10 cellular contexts compared by ENCODE assay signal in the genomic region with DNA sequence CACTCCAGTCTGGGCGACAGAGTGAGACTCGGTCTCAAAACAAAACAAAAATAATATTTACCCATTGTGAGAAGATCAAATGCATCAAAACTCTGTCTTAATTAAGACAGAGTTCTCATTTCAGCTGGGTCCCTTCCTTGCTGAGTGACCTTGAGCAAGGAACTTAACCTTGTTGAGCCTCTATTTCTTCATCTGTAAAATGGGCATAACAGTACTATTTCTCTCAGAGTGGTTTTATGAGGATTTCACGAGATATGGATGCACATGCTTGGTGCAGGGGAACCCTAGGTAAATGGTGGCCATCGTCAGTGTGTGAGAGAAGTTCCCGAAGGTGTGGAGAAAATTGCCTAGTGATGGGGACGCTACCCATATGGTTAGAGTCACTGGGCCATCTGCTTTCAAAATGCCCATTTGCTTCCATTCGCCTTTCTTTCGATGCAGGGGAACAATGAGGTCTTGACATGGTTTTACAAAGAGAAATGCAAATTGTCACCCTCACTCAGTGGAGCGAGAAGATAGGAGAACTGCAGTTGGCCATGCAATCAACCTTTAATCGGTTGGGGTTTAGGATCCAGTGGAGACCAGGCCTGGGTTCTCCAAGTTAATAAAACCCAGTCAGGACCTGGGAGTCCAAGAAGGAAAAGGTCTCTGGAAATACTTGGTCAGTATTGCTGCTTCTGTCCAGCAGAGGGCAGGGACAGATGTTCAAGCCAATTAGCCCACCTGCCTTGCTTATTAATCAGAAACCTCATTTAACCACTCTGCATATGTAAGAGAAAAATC. TPM values are rescaled to one million over a fixed set of nuclear protein-coding genes. Genes with fewer than 3 reads are reported as not detected.
A peak's percentile ranks its signal among the peaks of the same experiment; 100 is the strongest.
DNase-seq lines count a peak whose midpoint lies in the region; ATAC-seq and TF ChIP-seq lines count a peak whose summit lies in the region.
"Had no signal": no experiment of that assay in that cellular context is flagged by ENCODE, and none has a peak within 500 bp of the region (broad histone marks: within the 10 kb centered on the region; RNA-seq: fewer than 3 reads in every experiment).

No MANE protein-coding gene starts in this region.

- TF ChIP-seq CTCF in GM10266 (IDR thresholded peaks at IDR 0.05; ENCODE audit: control insufficient read depth, insufficient read depth, low read depth, missing control alignments) (peak; percentile 43), OCI-LY1 (IDR thresholded peaks at IDR 0.05; ENCODE audit: low read length) (peak; percentile 78), esophagus muscularis mucosa (IDR thresholded peaks at IDR 0.05) (peak; percentile 29 to 47 (median 42)), progenitor cell of endocrine pancreas (IDR thresholded peaks at IDR 0.05; ENCODE audit: unreplicated experiment) (peak; percentile 57)

- no peak for TF ChIP-seq POLR2A in esophagus muscularis mucosa (IDR thresholded peaks at IDR 0.05; ENCODE audit: low read depth)

- H3K4me3 ChIP-seq in OCI-LY1 (ENCODE audit: low read depth, low read length, poor library complexity, severe bottlenecking) = no peak overlapping the region
- H3K4me3 ChIP-seq in esophagus muscularis mucosa = no peak overlapping the region

- CTCF ChIA-PET in activated naive CD4-positive, alpha-beta T cell treated with anti-CD3 and anti-CD28 coated beads, Interleukin-2, amount 10 ng/mL, durations not matched to agents 7 days and 5 days (lab: Charles Lee) = interaction anchor here (0.7 to 1.1 kb wide), 2 partner anchors 37 to 201 kb away, joined by 3 read pairs; no protein-coding TSS in a partner anchor

- peaks cover 15% of the 10 kb centered on the region for H3K4me1 ChIP-seq in OCI-LY1 (ENCODE audit: insufficient read depth, low read length, severe bottlenecking)
- H3K4me1 ChIP-seq in esophagus muscularis mucosa = peaks cover 0 to 3% (median 0%) of the 10 kb centered on the region in 4 donors

- peaks cover 11% of the 10 kb centered on the region for H3K4me1 Mint-ChIP-seq in progenitor cell of endocrine pancreas (ENCODE audit: low read depth)
- no peaks in the 10 kb centered on the region for H3K4me1 Mint-ChIP-seq in activated naive CD4-positive, alpha-beta T cell treated with anti-CD3 and anti-CD28 coated beads, Interleukin-2, amount 10 ng/mL, durations not matched to agents 7 days and 5 days

- H3K9ac ChIP-seq in OCI-LY1 (ENCODE audit: low read length) = no peak overlapping the region

- TF ChIP-seq EP300 in esophagus muscularis mucosa (IDR thresholded peaks at IDR 0.05) = no peak

- no peaks in the 10 kb centered on the region; the same call in 1 of the 2 replicates for H3F3A ChIP-seq in OCI-LY1 (ENCODE audit: insufficient read depth, low read length)

- peak overlapping the region; percentile 23; the same call in 1 of the 2 replicates for H3K4me2 ChIP-seq in OCI-LY1 (ENCODE audit: low read length)

- 96% methylated on average over 10 of the region's 10 CpGs for WGBS in esophagus muscularis mucosa

- H3K27ac Mint-ChIP-seq in progenitor cell of endocrine pancreas = no peak overlapping the region
- H3K27ac Mint-ChIP-seq in activated naive CD4-positive, alpha-beta T cell treated with anti-CD3 and anti-CD28 coated beads, Interleukin-2, amount 10 ng/mL, durations not matched to agents 7 days and 5 days = no peak overlapping the region
- H3K27ac Mint-ChIP-seq: activated T-cell treated with anti-CD3 and anti-CD28 coated beads, Interleukin-2, amount 50 U/mL, for 72 hours had no signal

- no peaks in the 10 kb centered on the region for H4K20me1 ChIP-seq in OCI-LY1 (ENCODE audit: insufficient read depth, low read length)

- no peaks in the 10 kb centered on the region for H3K9me2 ChIP-seq in OCI-LY1 (ENCODE audit: low read depth, low read length)

- H3K27me3 Mint-ChIP-seq in progenitor cell of endocrine pancreas = peaks cover 26% of the 10 kb centered on the region
- peaks cover 6% of the 10 kb centered on the region for H3K27me3 Mint-ChIP-seq in activated naive CD4-positive, alpha-beta T cell treated with anti-CD3 and anti-CD28 coated beads, Interleukin-2, amount 10 ng/mL, durations not matched to agents 7 days and 5 days

- 0 out of 2 replicates have a peak overlapping the region, but pooled peaks have one; percentile 5 for H2AFZ ChIP-seq in OCI-LY1 (ENCODE audit: low read length)

- H3K27ac ChIP-seq in OCI-LY1 (ENCODE audit: low read depth, low read length, poor library complexity, severe bottlenecking) (peak overlapping the region; percentile 49), esophagus muscularis mucosa (replicated peaks in 1 of 4) (no peak overlapping the region)

- DNase-seq in GM10266 (ENCODE audit: extremely low spot score) = no peak
- DNase-seq in esophagus muscularis mucosa (ENCODE audit: extremely low spot score) = no peak
- no peak for DNase-seq in progenitor cell of endocrine pancreas (ENCODE audit: low spot score, unreplicated experiment)
- no peak for DNase-seq in activated naive CD4-positive, alpha-beta T cell treated with anti-CD3 and anti-CD28 coated beads, Interleukin-2, amount 10 ng/mL, durations not matched to agents 7 days and 5 days
- DNase-seq in activated T-cell treated with anti-CD3 and anti-CD28 coated beads, Interleukin-2, amount 50 U/mL, for 1 hour = no peak
- DNase-seq: activated T-cell treated with anti-CD3 and anti-CD28 coated beads, Interleukin-2, amount 50 U/mL, for 72 hours; NCI-H1417 treated with DMSO at 0.1 percent for 48 hours had no signal

- peaks cover 2% of the 10 kb centered on the region for H3K9me3 Mint-ChIP-seq in progenitor cell of endocrine pancreas (ENCODE audit: low read depth)
- H3K9me3 Mint-ChIP-seq in activated naive CD4-positive, alpha-beta T cell treated with anti-CD3 and anti-CD28 coated beads, Interleukin-2, amount 10 ng/mL, durations not matched to agents 7 days and 5 days = no peaks in the 10 kb centered on the region
- H3K9me3 Mint-ChIP-seq: activated T-cell treated with anti-CD3 and anti-CD28 coated beads, Interleukin-2, amount 50 U/mL, for 72 hours had no signal

- H3K4me3 Mint-ChIP-seq in progenitor cell of endocrine pancreas (ENCODE audit: low read depth) = no peak overlapping the region
- H3K4me3 Mint-ChIP-seq in activated naive CD4-positive, alpha-beta T cell treated with anti-CD3 and anti-CD28 coated beads, Interleukin-2, amount 10 ng/mL, durations not matched to agents 7 days and 5 days = no peak overlapping the region
- H3K4me3 Mint-ChIP-seq: activated T-cell treated with anti-CD3 and anti-CD28 coated beads, Interleukin-2, amount 50 U/mL, for 72 hours had no signal

- ATAC-seq in GM18517 (IDR thresholded peaks at IDR 0.05; ENCODE audit: unreplicated experiment) (no peak), GM21367 (IDR thresholded peaks at IDR 0.05; ENCODE audit: unreplicated experiment) (no peak)
- ATAC-seq: activated T-cell treated with anti-CD3 and anti-CD28 coated beads, Interleukin-2, amount 50 U/mL, for 72 hours had no signal

- H3K27me3 ChIP-seq in OCI-LY1 (ENCODE audit: insufficient read depth, low read length) = no peaks in the 10 kb centered on the region
- no peaks in the 10 kb centered on the region for H3K27me3 ChIP-seq in esophagus muscularis mucosa

- intact Hi-C loops in esophagus muscularis mucosa (cut with DNase I) = no loop called here

- no peaks in the 10 kb centered on the region for H3K79me2 ChIP-seq in OCI-LY1 (ENCODE audit: insufficient read depth, low read length)

- peaks cover 9% of the 10 kb centered on the region for H3K9me3 ChIP-seq in OCI-LY1 (ENCODE audit: low read length)
- H3K9me3 ChIP-seq in esophagus muscularis mucosa = no peaks in the 10 kb centered on the region

- peaks cover 3% of the 10 kb centered on the region for H3K36me3 Mint-ChIP-seq in progenitor cell of endocrine pancreas (ENCODE audit: insufficient read depth)
- no peaks in the 10 kb centered on the region for H3K36me3 Mint-ChIP-seq in activated naive CD4-positive, alpha-beta T cell treated with anti-CD3 and anti-CD28 coated beads, Interleukin-2, amount 10 ng/mL, durations not matched to agents 7 days and 5 days

- peaks cover 12% of the 10 kb centered on the region for H3K36me3 ChIP-seq in OCI-LY1 (ENCODE audit: insufficient read depth, low read length)
- no peaks in the 10 kb centered on the region for H3K36me3 ChIP-seq in esophagus muscularis mucosa

RNA-seq across cellular contexts. Expression of a gene that starts 37.1 kb away (rescaled TPM):
- total RNA-seq in esophagus muscularis mucosa = 1 to 10 TPM in 1 of 4 donors, under 1 TPM in 3; 0.66 to 1.9 (median 0.87) TPM
- total RNA-seq in progenitor cell of endocrine pancreas = 8.9 and 9.3 TPM in 2 replicates
